In genomic region chr16:75433732-75434413, GRCh38 we compare ENCODE assay signal across 8 cellular contexts. TPM values are rescaled to one million over a fixed set of nuclear protein-coding genes. Genes with fewer than 3 reads are reported as not detected.
DNase-seq lines count a peak whose midpoint lies in the region; ATAC-seq, FAIRE-seq and TF ChIP-seq lines count a peak whose summit lies in the region.

No MANE protein-coding gene starts in this region.

- H3K27me3 ChIP-seq in H9 (ENCODE audit: insufficient read depth, low read length) = no peaks in the 10 kb centered on the region

- DNase-seq in activated naive CD4-positive, alpha-beta T cell treated with anti-CD3 and anti-CD28 coated beads for 36 hours = peak; percentile 70
- DNase-seq in activated naive CD4-positive, alpha-beta T cell treated with Interleukin-2 at 50 U/mL for 16 hours = no peak
- DNase-seq in H9 = peak; percentile 78
- DNase-seq in LHCN-M2 (ENCODE audit: low read depth) = peak; percentile 95
- peak; percentile 98 for DNase-seq in SHP77 treated with DMSO at 0.1 percent for 48 hours (lab: John Stamatoyannopoulos, UW)
- no peak for DNase-seq in central memory CD8-positive, alpha-beta T cell (ENCODE audit: low spot score in 2 of 2)
- DNase-seq in kidney = no peak
- peak; percentile 6 for DNase-seq in stimulated activated CD8-positive, alpha-beta memory T cell treated with anti-CD3 and anti-CD28 coated beads, Interleukin-15, amount 100 ng/mL, for 24 hours (ENCODE audit: low read depth)

- TF ChIP-seq CTCF in H9 (conservative IDR thresholded peaks at IDR 0.05) (no peak), kidney (IDR thresholded peaks at IDR 0.05; ENCODE audit: borderline replicate concordance, extremely low read depth, insufficient read depth) (no peak)

- peaks cover 11% of the 10 kb centered on the region for H3K36me3 Mint-ChIP-seq in activated naive CD4-positive, alpha-beta T cell treated with anti-CD3 and anti-CD28 coated beads for 36 hours (ENCODE audit: low read depth)
- peaks cover 9 to 18% (median 18%) of the 10 kb centered on the region in 3 experiments for H3K36me3 Mint-ChIP-seq in H9 (ENCODE audit: insufficient read depth in 1 of 3, low read depth in 3 of 3)
- H3K36me3 Mint-ChIP-seq in central memory CD8-positive, alpha-beta T cell (ENCODE audit: insufficient read depth) = peaks cover 26% of the 10 kb centered on the region

- H3K27ac Mint-ChIP-seq in activated naive CD4-positive, alpha-beta T cell treated with anti-CD3 and anti-CD28 coated beads for 36 hours = peak overlapping the region; percentile 93
- H3K27ac Mint-ChIP-seq in H9 = peak overlapping the region; percentile 78 to 97 (median 92)
- H3K27ac Mint-ChIP-seq in central memory CD8-positive, alpha-beta T cell (ENCODE audit: low read depth) = peak overlapping the region; percentile 95

- peak overlapping the region; percentile 32 for H2BK20ac ChIP-seq in H9 (ENCODE audit: low read depth, low read length, poor library complexity, severe bottlenecking)

- peak overlapping the region; percentile 92 for H2BK12ac ChIP-seq in H9 (ENCODE audit: insufficient read length, low read depth, low read length)

- peaks cover 4% of the 10 kb centered on the region for H3K79me1 ChIP-seq in H9 (ENCODE audit: insufficient read depth, low read depth, low read length, poor library complexity, severe bottlenecking)

- H3K4me1 ChIP-seq in H9 (ENCODE audit: insufficient read depth, low read length) (no peaks in the 10 kb centered on the region; the same call in 1 of the 2 replicates), kidney (ENCODE audit: control insufficient read depth in 1 of 2, insufficient read depth in 1 of 2, low read depth in 1 of 2, low read length in 2 of 2) (peaks cover 5 to 6% of the 10 kb centered on the region in 2 donors)

- peaks cover 18% of the 10 kb centered on the region for H3K23me2 ChIP-seq in H9 (ENCODE audit: insufficient read length, low read depth, low read length, poor library complexity, severe bottlenecking)

- peaks cover 30% of the 10 kb centered on the region for H3K4me1 Mint-ChIP-seq in activated naive CD4-positive, alpha-beta T cell treated with anti-CD3 and anti-CD28 coated beads for 36 hours (ENCODE audit: low read depth)
- H3K4me1 Mint-ChIP-seq in H9 = peaks cover 17 to 18% of the 10 kb centered on the region in 2 experiments
- peaks cover 30% of the 10 kb centered on the region for H3K4me1 Mint-ChIP-seq in central memory CD8-positive, alpha-beta T cell

- FAIRE-seq in kidney (lab: Jason Lieb, UNC) = no peak

- H3T11ph ChIP-seq in H9 (ENCODE audit: low read length) = peak overlapping the region; percentile 67

- peak overlapping the region; percentile 99 for H3K56ac ChIP-seq in H9 (ENCODE audit: insufficient read length, low read depth, low read length)

- H2AFZ ChIP-seq in H9 (ENCODE audit: low read length) = peak overlapping the region; percentile 79

- H3K23ac ChIP-seq in H9 (ENCODE audit: insufficient read length, low read depth, low read length) = no peak overlapping the region

- no peaks in the 10 kb centered on the region for H3K9me3 ChIP-seq in H9 (ENCODE audit: control insufficient read depth, low read depth, low read length)
- H3K9me3 ChIP-seq in kidney (ENCODE audit: control insufficient read depth in 1 of 2, low read length in 2 of 2) = no peaks in the 10 kb centered on the region

- no peaks in the 10 kb centered on the region for H4K20me1 ChIP-seq in H9 (ENCODE audit: control insufficient read depth, insufficient read depth, insufficient read length)

- H3K9ac ChIP-seq in H9 (ENCODE audit: extremely low read depth, insufficient read length, low read length) (peak overlapping the region; percentile 99), kidney (ENCODE audit: low read length in 2 of 2) (peak overlapping the region; percentile 88 to 97)

- H4K91ac ChIP-seq in H9 (ENCODE audit: insufficient read length, low read depth, low read length) = peak overlapping the region; percentile 65

- intact Hi-C loops in activated naive CD4-positive, alpha-beta T cell treated with anti-CD3 and anti-CD28 coated beads for 36 hours (cut with micrococcal nuclease) = loop anchor here (1.0 to 10.0 kb wide), 13 partner anchors 30 to 1756 kb away; partner anchors contain the start of genes ADAT1, GABARAPL2, KARS1 and PSMD7
- intact Hi-C loops in kidney (cut with DNase I) = no loop called here

- no peaks in the 10 kb centered on the region for H3K27me3 Mint-ChIP-seq in activated naive CD4-positive, alpha-beta T cell treated with anti-CD3 and anti-CD28 coated beads for 36 hours (ENCODE audit: low read depth)
- H3K27me3 Mint-ChIP-seq in H9 (ENCODE audit: low read depth) = peaks cover 10% of the 10 kb centered on the region
- H3K27me3 Mint-ChIP-seq in central memory CD8-positive, alpha-beta T cell = no peaks in the 10 kb centered on the region

- peak overlapping the region; percentile 100 for H3K4me2 ChIP-seq in H9 (ENCODE audit: insufficient read depth, insufficient read length, low read length)

- no peak overlapping the region for H2BK15ac ChIP-seq in H9 (ENCODE audit: low read depth, low read length)

- H3K14ac ChIP-seq in H9 (ENCODE audit: insufficient read depth, low read length) = peak overlapping the region; percentile 99

- H2AK5ac ChIP-seq in H9 (ENCODE audit: insufficient read length, low read length) = peak overlapping the region; percentile 94

- H3K9me3 Mint-ChIP-seq in activated naive CD4-positive, alpha-beta T cell treated with anti-CD3 and anti-CD28 coated beads for 36 hours = no peaks in the 10 kb centered on the region
- H3K9me3 Mint-ChIP-seq in H9 = peaks cover 5 to 7% of the 10 kb centered on the region in 2 experiments; a peak in 4 of 5 replicates
- no peaks in the 10 kb centered on the region for H3K9me3 Mint-ChIP-seq in central memory CD8-positive, alpha-beta T cell

- H4K5ac ChIP-seq in H9 (ENCODE audit: insufficient read length, low read depth, low read length) = peak overlapping the region; percentile 100

- peak overlapping the region; percentile 52 for H2BK120ac ChIP-seq in H9 (ENCODE audit: low read depth, low read length, poor library complexity, severe bottlenecking)

- peak overlapping the region; percentile 88 for H2BK5ac ChIP-seq in H9 (ENCODE audit: insufficient read length, low read length)

- peak overlapping the region; percentile 99 for H4K8ac ChIP-seq in H9 (replicated peaks; ENCODE audit: insufficient read length, low read depth, low read length)

- H3K18ac ChIP-seq in H9 (ENCODE audit: insufficient read length, low read depth, low read length) = peak overlapping the region; percentile 94

- no CpG with 5 or more reads among the region's 32 CpGs for WGBS in H9 (ENCODE audit: extremely low coverage, insufficient read length, low lambda C conversion rate)

- H3K4me3 Mint-ChIP-seq in activated naive CD4-positive, alpha-beta T cell treated with anti-CD3 and anti-CD28 coated beads for 36 hours = peak overlapping the region; percentile 81
- H3K4me3 Mint-ChIP-seq in H9 = peak overlapping the region; percentile 69 to 95
- H3K4me3 Mint-ChIP-seq in central memory CD8-positive, alpha-beta T cell = peak overlapping the region; percentile 93

- H3K27ac ChIP-seq in H9 (ENCODE audit: insufficient read length, low read depth, low read length) (peak overlapping the region; percentile 100), kidney (ENCODE audit: low read depth in 2 of 2, low read length in 2 of 2) (peak overlapping the region; percentile 96 to 99)

- peaks cover 6% of the 10 kb centered on the region; the same call in 1 of the 2 replicates for H3K79me2 ChIP-seq in H9 (ENCODE audit: insufficient read depth, low read length)

- H3K4ac ChIP-seq in H9 (ENCODE audit: low read depth, low read length) = peak overlapping the region; percentile 51; the same call in 1 of the 2 replicates

- ATAC-seq in central memory CD8-positive, alpha-beta T cell (replicated peaks; ENCODE audit: extremely low read depth, poor library complexity, severe bottlenecking) = peak; percentile 75

- H3K4me3 ChIP-seq in kidney (ENCODE audit: low read length in 2 of 2) = peak overlapping the region; percentile 81 to 99

- no peaks in the 10 kb centered on the region for H3K36me3 ChIP-seq in kidney (ENCODE audit: control insufficient read depth in 1 of 2, insufficient read depth in 2 of 2, low read length in 2 of 2)

- CTCF ChIA-PET in activated naive CD4-positive, alpha-beta T cell treated with anti-CD3 and anti-CD28 coated beads for 36 hours (lab: Charles Lee) = interaction anchor here (0.9 to 2.0 kb wide), 4 partner anchors 9 to 83 kb away, joined by 3 to 12 read pairs (median 5); partner anchors contain the start of gene TMEM170A

RNA-seq across cellular contexts. Expression of gene CFDP1, which starts 0.6 kb away (rescaled TPM):
- total RNA-seq in activated naive CD4-positive, alpha-beta T cell treated with anti-CD3 and anti-CD28 coated beads for 36 hours = 10 to 100 TPM; 37.2 to 44.1 TPM
- 89.1 and 89.2 TPM in 2 replicates for total RNA-seq in H9 (2021)
- 57.5 and 63.3 TPM in 2 replicates for total RNA-seq in LHCN-M2 (2014; rRNA removed)
- polyA plus RNA-seq in LHCN-M2 (2012) = 53.1 TPM
- total RNA-seq in kidney = 53.5 TPM
- polyA plus RNA-seq in kidney (ENCODE audit: insufficient read depth, low read depth, low replicate concordance) = 148 TPM

RNA-seq across cellular contexts. Expression of gene TMEM170A, which starts 30.6 kb away (rescaled TPM):
- total RNA-seq in activated naive CD4-positive, alpha-beta T cell treated with anti-CD3 and anti-CD28 coated beads for 36 hours = 10 to 100 TPM; 18.8 to 19.0 TPM
- total RNA-seq in H9 (2021) (43.4 and 46.8 TPM in 2 replicates), LHCN-M2 (2014; rRNA removed) (9.7 and 11.7 TPM in 2 replicates), kidney (22.8 TPM)
- 4.4 TPM for polyA plus RNA-seq in LHCN-M2 (2012)
- polyA plus RNA-seq in kidney (ENCODE audit: insufficient read depth, low read depth, low replicate concordance) = 10.2 TPM

Comparison
In these comparisons a context has a peak if more than half of its experiments do, and no peak if none do; other contexts are left out.
1. DNase-seq: peak in activated naive CD4-positive, alpha-beta T cell treated with anti-CD3 and anti-CD28 coated beads for 36 hours (single experiment), H9 (single experiment), LHCN-M2 (single experiment), SHP77 treated with DMSO at 0.1 percent for 48 hours (single experiment) and stimulated activated CD8-positive, alpha-beta memory T cell treated with anti-CD3 and anti-CD28 coated beads, Interleukin-15, amount 100 ng/mL, for 24 hours (single experiment); none in activated naive CD4-positive, alpha-beta T cell treated with Interleukin-2 at 50 U/mL for 16 hours (single experiment), central memory CD8-positive, alpha-beta T cell (0 of 2) and kidney (single experiment).
2. Peak in every context shown above with its lines, with median percentiles within 50 percentile points of each other: H3K27ac Mint-ChIP-seq and H3K4me3 Mint-ChIP-seq.